Comparison of ENCODE assay signal across 18 cellular contexts in the genomic region with DNA sequence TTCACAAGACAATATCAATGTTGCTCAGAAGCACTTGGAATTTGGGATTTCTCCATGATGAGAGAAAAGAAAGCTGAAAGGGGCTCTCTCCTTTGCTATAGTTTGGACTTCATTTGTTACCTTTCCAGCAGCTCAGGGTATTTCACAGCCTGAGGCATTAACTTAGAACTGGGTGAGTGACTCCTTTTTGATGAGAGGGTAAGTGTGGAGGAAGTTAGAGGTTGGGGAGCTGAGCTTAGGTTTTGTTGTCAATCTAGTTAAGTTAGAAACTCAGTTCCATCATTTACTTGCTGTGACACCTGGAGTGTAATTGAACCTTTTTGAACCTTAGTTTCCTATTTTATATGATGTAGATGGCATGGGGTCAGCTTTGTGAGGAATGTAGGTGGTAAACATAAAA.
DNase-seq lines count a peak whose midpoint lies in the region; ATAC-seq, FAIRE-seq and TF ChIP-seq lines count a peak whose summit lies in the region.
"Had no signal": no experiment of that assay in that cellular context is flagged by ENCODE, and none has a peak within 500 bp of the region (broad histone marks: within the 10 kb centered on the region; RNA-seq: fewer than 3 reads in every experiment).

No MANE protein-coding gene starts in this region.

- H3K9ac ChIP-seq in SK-N-MC (ENCODE audit: insufficient read length), result no peak overlapping the region
- H3K9ac ChIP-seq in mesendoderm (ENCODE audit: low read length), result no peak overlapping the region

- no peaks in the 10 kb centered on the region; the same call in 2 of the 3 replicates for H3K9me3 Mint-ChIP-seq in GM23338
- no peaks in the 10 kb centered on the region for H3K9me3 Mint-ChIP-seq in activated naive CD8-positive, alpha-beta T cell treated with anti-CD3 and anti-CD28 coated beads, Interleukin-2, amount 50 U/mL, for 24 hours
- H3K9me3 Mint-ChIP-seq: CD4-positive, alpha-beta memory T cell had no signal

- H3K4me3 ChIP-seq in GM23338 (no peak overlapping the region), SK-N-MC (no peak overlapping the region), mesendoderm (ENCODE audit: low read length) (no peak overlapping the region), thymus (ENCODE audit: low read length) (no peak overlapping the region)

- H3K4me1 Mint-ChIP-seq in GM23338, result no peaks in the 10 kb centered on the region; the same call in 2 of the 3 replicates
- no peaks in the 10 kb centered on the region for H3K4me1 Mint-ChIP-seq in activated naive CD8-positive, alpha-beta T cell treated with anti-CD3 and anti-CD28 coated beads, Interleukin-2, amount 50 U/mL, for 24 hours
- H3K4me1 Mint-ChIP-seq: CD4-positive, alpha-beta memory T cell; IgD-negative memory B cell had no signal

- H3K79me1 ChIP-seq in mesendoderm (ENCODE audit: low read length), result no peaks in the 10 kb centered on the region

- H3K23ac ChIP-seq in mesendoderm (ENCODE audit: low read length), result no peak overlapping the region

- no peak overlapping the region for H3K4ac ChIP-seq in mesendoderm (ENCODE audit: low read depth, low read length)

- H3K79me2 ChIP-seq in GM23338 (replicated peaks; ENCODE audit: insufficient read depth), result no peaks in the 10 kb centered on the region
- H3K79me2 ChIP-seq in mesendoderm (ENCODE audit: control insufficient read depth, insufficient read depth, low read length), result no peaks in the 10 kb centered on the region

- no peak overlapping the region for H3K4me2 ChIP-seq in GM23338
- no peak overlapping the region for H3K4me2 ChIP-seq in mesendoderm (ENCODE audit: low read length)

- peaks cover 5% of the 10 kb centered on the region for H3K27me3 Mint-ChIP-seq in GM23338 (ENCODE audit: insufficient read depth, low read depth, poor library complexity)
- no peaks in the 10 kb centered on the region for H3K27me3 Mint-ChIP-seq in activated naive CD8-positive, alpha-beta T cell treated with anti-CD3 and anti-CD28 coated beads, Interleukin-2, amount 50 U/mL, for 24 hours
- H3K27me3 Mint-ChIP-seq: CD4-positive, alpha-beta memory T cell; IgD-negative memory B cell had no signal

- no peak for TF ChIP-seq CTCF in GM23338 (conservative IDR thresholded peaks at IDR 0.05; ENCODE audit: low read depth in 2 of 2)

- H3K27me3 ChIP-seq in GM23338 (ENCODE audit: insufficient read depth) (no peaks in the 10 kb centered on the region), mesendoderm (ENCODE audit: insufficient read depth, low read length, poor library complexity) (no peaks in the 10 kb centered on the region), thymus (ENCODE audit: control insufficient read depth, insufficient read depth) (no peaks in the 10 kb centered on the region)
- H3K27me3 ChIP-seq: BE2C had no signal

- no peak overlapping the region for H3K4me3 Mint-ChIP-seq in GM23338
- no peak overlapping the region for H3K4me3 Mint-ChIP-seq in activated naive CD8-positive, alpha-beta T cell treated with anti-CD3 and anti-CD28 coated beads, Interleukin-2, amount 50 U/mL, for 24 hours
- H3K4me3 Mint-ChIP-seq: CD4-positive, alpha-beta memory T cell; IgD-negative memory B cell had no signal

- H3F3A ChIP-seq in GM23338 (replicated peaks; ENCODE audit: low read depth), result no peaks in the 10 kb centered on the region

- no peak overlapping the region for H2BK120ac ChIP-seq in mesendoderm (ENCODE audit: low read depth, low read length)

- H3K4me1 ChIP-seq in GM23338 (ENCODE audit: insufficient read depth) (no peaks in the 10 kb centered on the region), mesendoderm (ENCODE audit: control insufficient read depth, low read depth, low read length) (no peaks in the 10 kb centered on the region), thymus (ENCODE audit: control insufficient read depth, insufficient read depth, low read length) (peaks cover 14% of the 10 kb centered on the region)
- H3K4me1 ChIP-seq: BE2C had no signal

- H4K20me1 ChIP-seq in GM23338 (replicated peaks; ENCODE audit: insufficient read depth), result no peaks in the 10 kb centered on the region

- no peak overlapping the region for H2AK5ac ChIP-seq in mesendoderm (ENCODE audit: low read length)

- H2BK15ac ChIP-seq in mesendoderm (replicated peaks; ENCODE audit: low read depth), result no peak overlapping the region

- no peak for ATAC-seq in GM23338
- ATAC-seq in activated naive CD8-positive, alpha-beta T cell treated with anti-CD3 and anti-CD28 coated beads, Interleukin-2, amount 50 U/mL, for 24 hours, result no peak

- H2BK5ac ChIP-seq in mesendoderm (ENCODE audit: low read length), result no peak overlapping the region

- H4K8ac ChIP-seq in mesendoderm (ENCODE audit: low read depth, low read length), result no peak overlapping the region

- H4K5ac ChIP-seq in mesendoderm (ENCODE audit: low read length), result no peak overlapping the region

- no peak for FAIRE-seq in RCC 7860 (lab: Jason Lieb, UNC)
- FAIRE-seq: A204.1, GM12892, GM19239 had no signal

- H3K18ac ChIP-seq in mesendoderm (ENCODE audit: low read length), result no peak overlapping the region

- no peak overlapping the region for H3K27ac Mint-ChIP-seq in GM23338
- no peak overlapping the region for H3K27ac Mint-ChIP-seq in activated naive CD8-positive, alpha-beta T cell treated with anti-CD3 and anti-CD28 coated beads, Interleukin-2, amount 50 U/mL, for 24 hours
- H3K27ac Mint-ChIP-seq: CD4-positive, alpha-beta memory T cell; IgD-negative memory B cell had no signal

- H3K9me2 ChIP-seq in GM23338 (ENCODE audit: insufficient read depth), result no peaks in the 10 kb centered on the region

- H3K36me3 Mint-ChIP-seq in GM23338 (ENCODE audit: low read depth), result no peaks in the 10 kb centered on the region
- H3K36me3 Mint-ChIP-seq in activated naive CD8-positive, alpha-beta T cell treated with anti-CD3 and anti-CD28 coated beads, Interleukin-2, amount 50 U/mL, for 24 hours (ENCODE audit: low read depth), result no peaks in the 10 kb centered on the region
- H3K36me3 Mint-ChIP-seq: CD4-positive, alpha-beta memory T cell had no signal

- H3K36me3 ChIP-seq in GM23338 (ENCODE audit: insufficient read depth), result no peaks in the 10 kb centered on the region
- H3K36me3 ChIP-seq in SK-N-MC (ENCODE audit: insufficient read depth, low read length), result no peaks in the 10 kb centered on the region
- no peaks in the 10 kb centered on the region for H3K36me3 ChIP-seq in mesendoderm (ENCODE audit: control insufficient read depth, insufficient read depth, low read length)
- no peaks in the 10 kb centered on the region for H3K36me3 ChIP-seq in thymus (ENCODE audit: control insufficient read depth, insufficient read depth)
- H3K36me3 ChIP-seq: BE2C had no signal

- no peak overlapping the region for H3K56ac ChIP-seq in mesendoderm (ENCODE audit: low read length)

- DNase-seq in GM23338 (ENCODE audit: low spot score), result no peak
- no peak for DNase-seq in SK-N-MC (ENCODE audit: low read depth, low spot score)
- peak; percentile 3 for DNase-seq in mesendoderm
- no peak for DNase-seq in NCI-H2196 (lab: John Stamatoyannopoulos, UW; ENCODE audit: unreplicated experiment)
- DNase-seq in RCC 7860 (ENCODE audit: low spot score), result no peak
- no peak for DNase-seq in activated naive CD8-positive, alpha-beta T cell treated with anti-CD3 and anti-CD28 coated beads, Interleukin-2, amount 50 U/mL, for 24 hours
- DNase-seq: BE2C; CD4-positive, alpha-beta memory T cell; DMS79; EL; GDM1; H7 had no signal

- no peaks in the 10 kb centered on the region for H3K9me3 ChIP-seq in SK-N-MC (ENCODE audit: low read depth, low read length)
- no peaks in the 10 kb centered on the region for H3K9me3 ChIP-seq in thymus (ENCODE audit: control insufficient read depth)
- H3K9me3 ChIP-seq: BE2C had no signal

- peak overlapping the region; percentile 80; the same call in 1 of the 2 replicates for H2AFZ ChIP-seq in GM23338

- H3K27ac ChIP-seq in GM23338 (ENCODE audit: low read depth) (no peak overlapping the region), SK-N-MC (peak overlapping the region; percentile 54), mesendoderm (ENCODE audit: low read depth, low read length) (no peak overlapping the region), thymus (ENCODE audit: low read depth) (peak overlapping the region; percentile 4)
- H3K27ac ChIP-seq: C4-2B had no signal

TF ChIP-seq in GM23338, 12 proteins besides CTCF, POLR2A, EP300 and RAD21 (continues in another document):
- TF ChIP-seq, protein P1, sequence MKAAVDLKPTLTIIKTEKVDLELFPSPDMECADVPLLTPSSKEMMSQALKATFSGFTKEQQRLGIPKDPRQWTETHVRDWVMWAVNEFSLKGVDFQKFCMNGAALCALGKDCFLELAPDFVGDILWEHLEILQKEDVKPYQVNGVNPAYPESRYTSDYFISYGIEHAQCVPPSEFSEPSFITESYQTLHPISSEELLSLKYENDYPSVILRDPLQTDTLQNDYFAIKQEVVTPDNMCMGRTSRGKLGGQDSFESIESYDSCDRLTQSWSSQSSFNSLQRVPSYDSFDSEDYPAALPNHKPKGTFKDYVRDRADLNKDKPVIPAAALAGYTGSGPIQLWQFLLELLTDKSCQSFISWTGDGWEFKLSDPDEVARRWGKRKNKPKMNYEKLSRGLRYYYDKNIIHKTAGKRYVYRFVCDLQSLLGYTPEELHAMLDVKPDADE (IDR thresholded peaks at IDR 0.05), result no peak
- TF ChIP-seq POLR2AphosphoS5 (IDR thresholded peaks at IDR 0.05; ENCODE audit: low read depth), result no peak

Comparison
In these comparisons a context has a peak if more than half of its experiments do, and no peak if none do; other contexts are left out.
1. H3K27ac ChIP-seq: peak in SK-N-MC (single experiment) and thymus (single experiment); none in GM23338 (single experiment) and mesendoderm (single experiment).